29 cellular contexts compared by ENCODE assay signal in the genomic region with DNA sequence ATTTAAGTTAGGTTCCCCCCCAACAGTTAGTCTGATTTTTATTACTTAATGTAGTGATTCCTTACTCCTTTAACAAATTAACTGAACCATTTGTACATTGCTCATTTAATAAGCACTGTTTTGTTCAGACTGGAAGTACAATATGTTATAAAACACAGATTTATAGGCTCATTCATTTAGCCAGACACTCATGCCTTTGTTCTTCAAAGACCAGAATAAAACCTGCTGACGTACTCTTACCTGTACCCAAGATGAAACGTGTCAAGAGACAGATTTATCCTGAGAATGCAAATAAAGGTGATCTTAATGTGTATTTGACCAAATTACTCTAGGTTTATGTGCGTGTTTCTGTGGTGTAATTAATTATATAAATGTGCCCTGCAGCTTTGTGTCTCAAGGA.
"Had no signal": no experiment of that assay in that cellular context is flagged by ENCODE, and none has a peak within 500 bp of the region (broad histone marks: within the 10 kb centered on the region; RNA-seq: fewer than 3 reads in every experiment).

No MANE protein-coding gene starts in this region.

- DNase-seq: cerebellar nuclear complex; dorsolateral prefrontal cortex; effector CD4-positive, alpha-beta T cell; endodermal cell; foreskin keratinocyte; heart left ventricle; left cardiac atrium; left ventricle myocardium inferior; lower lobe of right lung; naive B cell; nucleus accumbens; ovary; posterior cingulate gyrus; psoas muscle; right cardiac atrium; sigmoid colon; stimulated activated CD4-positive, alpha-beta T cell treated with anti-CD3 and anti-CD28 coated beads, Interleukin-2, amount 100 ng/mL, for 24 hours; stimulated activated CD4-positive, alpha-beta T cell treated with anti-CD3 and anti-CD28 coated beads, Interleukin-4, amount 100 ng/mL, for 24 hours; stimulated activated naive CD4-positive, alpha-beta T cell treated with Interleukin-2 at 50 U/mL for 16 hours; stomach; thyroid gland; trophoblast cell had no signal

- H3K27me3 ChIP-seq: dorsolateral prefrontal cortex, foreskin keratinocyte, gastroesophageal sphincter, heart left ventricle, hepatocyte, neural progenitor cell, ovary, sigmoid colon, stomach, thyroid gland had no signal

- H3K4me1 ChIP-seq: gastroesophageal sphincter, left ventricle myocardium inferior, psoas muscle had no signal

- H3K36me3 Mint-ChIP-seq: naive B cell; stimulated activated effector memory CD8-positive, alpha-beta T cell treated with anti-CD3 and anti-CD28 coated beads, Interleukin-12 subunit alpha, Interleukin-12 subunit beta, amount 100 ng/mL, for 72 hours had no signal

- H3K4me3 ChIP-seq: dorsolateral prefrontal cortex, gastroesophageal sphincter, heart left ventricle, hepatocyte, left ventricle myocardium inferior, lower lobe of right lung, neural progenitor cell, ovary, psoas muscle, sigmoid colon, stomach, thyroid gland had no signal

- H3K4me3 Mint-ChIP-seq: endodermal cell; naive B cell; natural killer cell treated with Interleukin-12 subunit alpha and Interleukin-12 subunit beta and Interleukin-15 and Interleukin-18, amount 100 ng/mL, for 72 hours; neural progenitor cell; stimulated activated effector memory CD8-positive, alpha-beta T cell treated with anti-CD3 and anti-CD28 coated beads, Interleukin-12 subunit alpha, Interleukin-12 subunit beta, amount 100 ng/mL, for 72 hours had no signal

- H3K4me1 Mint-ChIP-seq: stimulated activated effector memory CD8-positive, alpha-beta T cell treated with anti-CD3 and anti-CD28 coated beads, Interleukin-12 subunit alpha, Interleukin-12 subunit beta, amount 100 ng/mL, for 72 hours had no signal

- H3K9me3 Mint-ChIP-seq: endodermal cell; naive B cell; natural killer cell treated with Interleukin-12 subunit alpha and Interleukin-12 subunit beta and Interleukin-15 and Interleukin-18, amount 100 ng/mL, for 72 hours; neural progenitor cell; stimulated activated effector memory CD8-positive, alpha-beta T cell treated with anti-CD3 and anti-CD28 coated beads, Interleukin-12 subunit alpha, Interleukin-12 subunit beta, amount 100 ng/mL, for 72 hours had no signal

- H3K36me3 ChIP-seq: neural progenitor cell, ovary, thyroid gland had no signal

- H3K27me3 Mint-ChIP-seq: naive B cell; natural killer cell treated with Interleukin-12 subunit alpha and Interleukin-12 subunit beta and Interleukin-15 and Interleukin-18, amount 100 ng/mL, for 72 hours had no signal

- H3K27ac Mint-ChIP-seq: endodermal cell; naive B cell; natural killer cell treated with Interleukin-12 subunit alpha and Interleukin-12 subunit beta and Interleukin-15 and Interleukin-18, amount 100 ng/mL, for 72 hours; neural progenitor cell; stimulated activated effector memory CD8-positive, alpha-beta T cell treated with anti-CD3 and anti-CD28 coated beads, Interleukin-12 subunit alpha, Interleukin-12 subunit beta, amount 100 ng/mL, for 72 hours had no signal

- H3K27ac ChIP-seq: dorsolateral prefrontal cortex, epithelial cell of prostate, foreskin keratinocyte, gastroesophageal sphincter, heart left ventricle, hepatocyte, left ventricle myocardium inferior, lower lobe of right lung, neural progenitor cell, ovary, psoas muscle, sigmoid colon, stomach, thyroid gland had no signal

- ATAC-seq: esophagus mucosa; foreskin keratinocyte; gastroesophageal sphincter; heart left ventricle; left cardiac atrium; lower lobe of right lung; natural killer cell treated with Interleukin-12 subunit alpha and Interleukin-12 subunit beta and Interleukin-15 and Interleukin-18, amount 100 ng/mL, for 72 hours; psoas muscle; right cardiac atrium; stimulated activated effector memory CD8-positive, alpha-beta T cell treated with anti-CD3 and anti-CD28 coated beads, Interleukin-12 subunit alpha, Interleukin-12 subunit beta, amount 100 ng/mL, for 72 hours had no signal

- H3K9me3 ChIP-seq: gastroesophageal sphincter, heart left ventricle, left ventricle myocardium inferior, lower lobe of right lung, ovary, psoas muscle, sigmoid colon, stomach, thyroid gland had no signal
